ENCODE assay signal across 21 cellular contexts in genomic region chr12:30598889-30599288, GRCh38.
"Had no signal": no experiment of that assay in that cellular context is flagged by ENCODE, and none has a peak within 500 bp of the region (broad histone marks: within the 10 kb centered on the region; RNA-seq: fewer than 3 reads in every experiment).

No MANE protein-coding gene starts in this region.

- H3K27me3 ChIP-seq: brain microvascular endothelial cell, MG63 had no signal

- H3K27me3 Mint-ChIP-seq: activated CD8-positive, alpha-beta memory T cell treated with anti-CD3 and anti-CD28 coated beads, Interleukin-2, amount 10 ng/mL, durations not matched to agents 7 days and 5 days; T-helper 17 cell had no signal

- H3K36me3 ChIP-seq: brain microvascular endothelial cell, MG63 had no signal

- H3K4me3 ChIP-seq: MG63 had no signal

- H3K27ac Mint-ChIP-seq: activated CD8-positive, alpha-beta memory T cell treated with anti-CD3 and anti-CD28 coated beads, Interleukin-2, amount 10 ng/mL, durations not matched to agents 7 days and 5 days; activated naive CD4-positive, alpha-beta T cell treated with anti-CD3 and anti-CD28 coated beads, Interleukin-2, amount 50 U/mL, for 72 hours; activated naive CD8-positive, alpha-beta T cell treated with anti-CD3 and anti-CD28 coated beads, Interleukin-2, amount 50 U/mL, for 24 hours; activated T-cell treated with anti-CD3 and anti-CD28 coated beads, Interleukin-2, amount 50 U/mL, for 24 hours; activated T-helper 1 cell treated with anti-CD3 and anti-CD28 coated beads, Interleukin-12 subunit alpha, Interleukin-12 subunit beta, Interleukin-2, Interleukin-4 antibody, amounts not matched to agents 30 ng/mL and 10 ng/mL and 1 ng/mL, durations not matched to agents 14 hours and 24 hours and 36 hours; T-helper 17 cell; WTC11 had no signal

- H3K4me2 ChIP-seq: KMS-11 had no signal

- H3K4me1 Mint-ChIP-seq: activated CD8-positive, alpha-beta memory T cell treated with anti-CD3 and anti-CD28 coated beads, Interleukin-2, amount 10 ng/mL, durations not matched to agents 7 days and 5 days; activated naive CD8-positive, alpha-beta T cell treated with anti-CD3 and anti-CD28 coated beads, Interleukin-2, amount 50 U/mL, for 24 hours; T-helper 17 cell; WTC11 had no signal

- H3K9me3 ChIP-seq: MG63 had no signal

- ATAC-seq: activated CD8-positive, alpha-beta memory T cell treated with anti-CD3 and anti-CD28 coated beads, Interleukin-2, amount 10 ng/mL, durations not matched to agents 7 days and 5 days; activated naive CD4-positive, alpha-beta T cell treated with anti-CD3 and anti-CD28 coated beads, Interleukin-2, amount 50 U/mL, for 72 hours; activated naive CD8-positive, alpha-beta T cell treated with anti-CD3 and anti-CD28 coated beads, Interleukin-2, amount 50 U/mL, for 24 hours; PC-3; T-helper 17 cell; WTC11 had no signal

- DNase-seq: activated CD4-positive, alpha-beta T cell treated with anti-CD3 and anti-CD28 coated beads for 48 hours; activated CD4-positive, alpha-beta T cell treated with anti-CD3 and anti-CD28 coated beads, Interleukin-2, amount 50 U/mL, for 4 hours; activated CD4-positive, CD25-positive, alpha-beta regulatory T cell treated with anti-CD3 and anti-CD28 coated beads, Interleukin-2, amount 50 U/mL, for 72 hours; activated CD8-positive, alpha-beta memory T cell treated with anti-CD3 and anti-CD28 coated beads, Interleukin-2, amount 10 ng/mL, durations not matched to agents 7 days and 5 days; activated effector memory CD4-positive, alpha-beta T cell treated with Interleukin-2 at 50 U/mL for 16 hours; activated naive CD4-positive, alpha-beta T cell; activated naive CD8-positive, alpha-beta T cell treated with anti-CD3 and anti-CD28 coated beads, Interleukin-2, amount 50 U/mL, for 24 hours; activated T-cell treated with anti-CD3 and anti-CD28 coated beads, Interleukin-2, amount 50 U/mL, for 24 hours; amniotic stem cell; MG63; MV-4-11; NCI-H1417 treated with DMSO at 0.1 percent for 48 hours; NCI-H1694; PC-3; T-helper 17 cell; T-helper 9 cell had no signal

- H3K4me3 Mint-ChIP-seq: activated CD8-positive, alpha-beta memory T cell treated with anti-CD3 and anti-CD28 coated beads, Interleukin-2, amount 10 ng/mL, durations not matched to agents 7 days and 5 days; activated naive CD8-positive, alpha-beta T cell treated with anti-CD3 and anti-CD28 coated beads, Interleukin-2, amount 50 U/mL, for 24 hours; activated T-cell treated with anti-CD3 and anti-CD28 coated beads, Interleukin-2, amount 50 U/mL, for 24 hours; activated T-helper 1 cell treated with anti-CD3 and anti-CD28 coated beads, Interleukin-12 subunit alpha, Interleukin-12 subunit beta, Interleukin-2, Interleukin-4 antibody, amounts not matched to agents 30 ng/mL and 10 ng/mL and 1 ng/mL, durations not matched to agents 14 hours and 24 hours and 36 hours; T-helper 17 cell; WTC11 had no signal

- H3K27ac ChIP-seq: brain microvascular endothelial cell, KMS-11 had no signal
